In genomic region chr1:204446413-204447111, GRCh38 we compare ENCODE assay signal across 8 cellular contexts. TPM values are rescaled to one million over a fixed set of nuclear protein-coding genes. Genes with fewer than 3 reads are reported as not detected.
DNase-seq lines count a peak whose midpoint lies in the region; ATAC-seq and TF ChIP-seq lines count a peak whose summit lies in the region.

No MANE protein-coding gene starts in this region.

- no peak overlapping the region for H3K9ac ChIP-seq in mammary epithelial cell (ENCODE audit: insufficient read depth, low read length)

- peaks cover 32% of the 10 kb centered on the region for H3K4me1 ChIP-seq in mammary epithelial cell (ENCODE audit: insufficient read depth, low read length)

- no TSS peak for BruUV-seq in mammary epithelial cell (replicated peaks; lab: Mats Ljungman, UMichigan)

- CTCF ChIA-PET in activated B cell treated with CpG ODN at 0.5 μM for 24 hours (lab: Charles Lee) (interaction anchor here (0.6 to 28.1 kb wide), 23 partner anchors 11 to 361 kb away, joined by 3 to 1006 read pairs (median 5); partner anchors contain the start of genes MDM4 and PIK3C2B), mammary epithelial cell (lab: Charles Lee; ENCODE audit: low non-redundant PET) (interaction anchor here (0.7 kb wide), 1 partner anchor 39 kb away, joined by 3 read pairs; no protein-coding TSS in a partner anchor)

- in situ Hi-C loops in mammary epithelial cell (cut with MboI; ENCODE audit: low sequenced_read_pairs in 2 of 2), result no loop called here

- H3K27me3 ChIP-seq in mammary epithelial cell (ENCODE audit: insufficient read depth, low read length), result no peaks in the 10 kb centered on the region

- intact Hi-C loops in activated B cell treated with CpG ODN at 0.5 μM for 24 hours (cut with micrococcal nuclease) (loop anchor here (1.0 to 5.0 kb wide), 7 partner anchors 10 to 360 kb away; no protein-coding TSS in a partner anchor), mammary epithelial cell (cut with micrococcal nuclease) (loop anchor here (1.0 kb wide), 2 partner anchors 48 to 57 kb away; partner anchors contain the start of gene PIK3C2B)

- H3K4me3 ChIP-seq in mammary epithelial cell (replicated peaks in 1 of 3; ENCODE audit: insufficient read depth in 1 of 3, low read depth in 2 of 3, low read length in 3 of 3), result no peak overlapping the region

- H3K36me3 Mint-ChIP-seq in activated B cell treated with CpG ODN at 0.5 μM for 24 hours (ENCODE audit: low read depth), result peaks cover 96% of the 10 kb centered on the region

- H3K4me1 Mint-ChIP-seq in activated B cell treated with CpG ODN at 0.5 μM for 24 hours, result peaks cover 60% of the 10 kb centered on the region

- no peaks in the 10 kb centered on the region for H3K9me3 Mint-ChIP-seq in activated B cell treated with CpG ODN at 0.5 μM for 24 hours

- no peak overlapping the region for H2AFZ ChIP-seq in mammary epithelial cell (ENCODE audit: low read depth, low read length)

- H3K4me3 Mint-ChIP-seq in activated B cell treated with CpG ODN at 0.5 μM for 24 hours, result peak overlapping the region; percentile 62

- TF ChIP-seq CTCF in activated B cell treated with CpG ODN at 0.5 μM for 24 hours (IDR thresholded peaks at IDR 0.05) (no peak), mammary epithelial cell (conservative IDR thresholded peaks at IDR 0.05 in 1 of 2, IDR thresholded peaks at IDR 0.05 in 1 of 2; ENCODE audit: extremely low read depth in 1 of 2, insufficient read depth in 1 of 2, low read depth in 1 of 2, low read length in 2 of 2) (peak; percentile 39 to 57)

- WGBS in mammary epithelial cell (ENCODE audit: low coverage, missing lambda C conversion rate), result 82% methylated on average over 9 of the region's 11 CpGs

- H3K36me3 ChIP-seq in mammary epithelial cell (ENCODE audit: insufficient read depth, low read length), result no peaks in the 10 kb centered on the region

- H3K27me3 Mint-ChIP-seq in activated B cell treated with CpG ODN at 0.5 μM for 24 hours, result no peaks in the 10 kb centered on the region

- dilution Hi-C loops in mammary epithelial cell (cut with HindIII; ENCODE audit: low sequenced_read_pairs), result loop anchor here (5.0 kb wide), 1 partner anchor 44 kb away; no protein-coding TSS in a partner anchor

- DNase-seq in Daoy (ENCODE audit: low read depth), result peak; percentile 65
- peak; percentile 99 for DNase-seq in NCI-H2171 treated with DMSO at 0.1 percent for 48 hours (lab: John Stamatoyannopoulos, UW)
- peak; percentile 70 for DNase-seq in activated B cell treated with CpG ODN at 0.5 μM for 24 hours
- DNase-seq in mammary epithelial cell, result no peak
- peak; percentile 80 for DNase-seq in islet precursor cell
- DNase-seq in stimulated activated CD4-positive, alpha-beta T cell treated with anti-CD3 and anti-CD28 coated beads, Interleukin-1b, Interleukin-23, amount 100 ng/mL, for 4 hours (ENCODE audit: low read depth in 2 of 2), result peak; percentile 63 to 69
- no peak for DNase-seq in middle frontal gyrus (ENCODE audit: extremely low spot score, low spot score)

- H3K9me3 ChIP-seq in mammary epithelial cell (replicated peaks; ENCODE audit: insufficient read depth, low read length), result no peaks in the 10 kb centered on the region

- no peak overlapping the region for H3K4me2 ChIP-seq in mammary epithelial cell (ENCODE audit: insufficient read depth, low read depth, low read length)

- POLR2A ChIA-PET in activated B cell treated with CpG ODN at 0.5 μM for 24 hours (lab: Charles Lee), result interaction anchor here (0.9 to 13.8 kb wide), 12 partner anchors 8 to 81 kb away, joined by 3 to 413 read pairs (median 9); partner anchors contain the start of genes MDM4 and PIK3C2B

- peak overlapping the region; percentile 82 for H3K27ac Mint-ChIP-seq in activated B cell treated with CpG ODN at 0.5 μM for 24 hours

- no peak overlapping the region for H3K27ac ChIP-seq in mammary epithelial cell (ENCODE audit: insufficient read depth, low read depth, low read length)

- H3K79me2 ChIP-seq in mammary epithelial cell (ENCODE audit: insufficient read depth, low read length), result no peaks in the 10 kb centered on the region

- ATAC-seq in HG02759 (IDR thresholded peaks at IDR 0.05; ENCODE audit: unreplicated experiment) (peak; percentile 79), activated B cell treated with CpG ODN at 0.5 μM for 24 hours (ENCODE audit: low read depth) (peak; percentile 90)

- no peaks in the 10 kb centered on the region for H4K20me1 ChIP-seq in mammary epithelial cell (ENCODE audit: insufficient read depth, low read length)

RNA-seq across cellular contexts. Expression of gene PPP1R15B, which starts 34.9 kb away (rescaled TPM):
- 22.5 and 30.7 TPM in 2 replicates for total RNA-seq in Daoy (2014; rRNA removed; shearing (Covaris generic))
- total RNA-seq in activated B cell treated with CpG ODN at 0.5 μM for 24 hours, result 60.4 and 70.6 TPM in 2 replicates
- total RNA-seq in mammary epithelial cell, result 10 to 100 TPM; 33.4 to 37.5 TPM
- polyA plus RNA-seq in mammary epithelial cell, result 20.1 TPM
- 41.7 TPM for polyA minus RNA-seq in mammary epithelial cell

RNA-seq across cellular contexts. Expression of gene PIK3C2B, which starts 48.0 kb away (rescaled TPM):
- total RNA-seq in Daoy (2014; rRNA removed; shearing (Covaris generic)), result 0.54 and 0.91 TPM in 2 replicates
- total RNA-seq in activated B cell treated with CpG ODN at 0.5 μM for 24 hours (127 and 151 TPM in 2 replicates), mammary epithelial cell (10 to 100 TPM in 1 of 2 donors, 1 to 10 TPM in 1; 7.5 to 14.5 TPM)
- 6.0 TPM for polyA plus RNA-seq in mammary epithelial cell
- 9.3 TPM for polyA minus RNA-seq in mammary epithelial cell

Comparison
In these comparisons a context has a peak if more than half of its experiments do, and no peak if none do; other contexts are left out.
1. DNase-seq: peak in Daoy (single experiment), NCI-H2171 treated with DMSO at 0.1 percent for 48 hours (single experiment), activated B cell treated with CpG ODN at 0.5 μM for 24 hours (single experiment), islet precursor cell (single experiment) and stimulated activated CD4-positive, alpha-beta T cell treated with anti-CD3 and anti-CD28 coated beads, Interleukin-1b, Interleukin-23, amount 100 ng/mL, for 4 hours (2 of 2); none in mammary epithelial cell (single experiment) and middle frontal gyrus (single experiment).